ENCODE assay signal across 1 cellular context in genomic region chr22:31080848-31081649, GRCh38.
TF ChIP-seq lines count a peak whose summit lies in the region.

Gene SMTN (plus strand): TSS chr22:31081318. CDS start chr22:31083259, 1,941 bp downstream.

TF ChIP-seq in HepG2, 621 proteins besides CTCF, POLR2A, EP300 and RAD21 (continued from another document and continues in another):
- no peak for TF ChIP-seq AKNA (CRISPR knock-in tag; IDR thresholded peaks at IDR 0.05; ENCODE audit: borderline replicate concordance)
- TF ChIP-seq KDM1A (CRISPR knock-in tag; IDR thresholded peaks at IDR 0.05) = no peak
- no peak; the same call in 1 of the 2 replicates for TF ChIP-seq FOXP4 (CRISPR knock-in tag; IDR thresholded peaks at IDR 0.05)
- TF ChIP-seq SYNCRIP (IDR thresholded peaks at IDR 0.05; ENCODE audit: insufficient read depth, low read depth, low read length) = no peak
- TF ChIP-seq MEIS2 (CRISPR knock-in tag; IDR thresholded peaks at IDR 0.05) = no peak
- TF ChIP-seq ZNF503 (CRISPR knock-in tag; IDR thresholded peaks at IDR 0.05) = no peak
- no peak for TF ChIP-seq NFE2L2 (IDR thresholded peaks at IDR 0.05; ENCODE audit: low read length)
- TF ChIP-seq SMAD1 (CRISPR knock-in tag; IDR thresholded peaks at IDR 0.05; ENCODE audit: borderline replicate concordance, low read depth) = no peak
- no peak for TF ChIP-seq BRCA1 (CRISPR knock-in tag; IDR thresholded peaks at IDR 0.05)
- no peak for TF ChIP-seq SIN3B (IDR thresholded peaks at IDR 0.05; ENCODE audit: low read length)
- no peak for TF ChIP-seq ZKSCAN1 (IDR thresholded peaks at IDR 0.05; ENCODE audit: low read length)
- TF ChIP-seq KDM4B (CRISPR knock-in tag; IDR thresholded peaks at IDR 0.05) = no peak
- no peak for TF ChIP-seq NONO (IDR thresholded peaks at IDR 0.05)
- peak; percentile 70 for TF ChIP-seq NONO (CRISPR knock-in tag; conservative IDR thresholded peaks at IDR 0.05)
- TF ChIP-seq, protein P1, sequence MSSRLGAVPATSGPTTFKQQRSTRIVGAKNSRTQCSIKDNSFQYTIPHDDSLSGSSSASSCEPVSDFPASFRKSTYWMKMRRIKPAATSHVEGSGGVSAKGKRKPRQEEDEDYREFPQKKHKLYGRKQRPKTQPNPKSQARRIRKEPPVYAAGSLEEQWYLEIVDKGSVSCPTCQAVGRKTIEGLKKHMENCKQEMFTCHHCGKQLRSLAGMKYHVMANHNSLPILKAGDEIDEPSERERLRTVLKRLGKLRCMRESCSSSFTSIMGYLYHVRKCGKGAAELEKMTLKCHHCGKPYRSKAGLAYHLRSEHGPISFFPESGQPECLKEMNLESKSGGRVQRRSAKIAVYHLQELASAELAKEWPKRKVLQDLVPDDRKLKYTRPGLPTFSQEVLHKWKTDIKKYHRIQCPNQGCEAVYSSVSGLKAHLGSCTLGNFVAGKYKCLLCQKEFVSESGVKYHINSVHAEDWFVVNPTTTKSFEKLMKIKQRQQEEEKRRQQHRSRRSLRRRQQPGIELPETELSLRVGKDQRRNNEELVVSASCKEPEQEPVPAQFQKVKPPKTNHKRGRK (CRISPR knock-in tag; IDR thresholded peaks at IDR 0.05) = no peak
- TF ChIP-seq ZNF432 (CRISPR knock-in tag; IDR thresholded peaks at IDR 0.05; ENCODE audit: borderline replicate concordance) = no peak
- TF ChIP-seq ZNF446 (CRISPR knock-in tag; IDR thresholded peaks at IDR 0.05) = no peak
- no peak for TF ChIP-seq ZSCAN22 (CRISPR knock-in tag; IDR thresholded peaks at IDR 0.05)
- no peak for TF ChIP-seq THAP11 (CRISPR knock-in tag; IDR thresholded peaks at IDR 0.05)
- peak; percentile 86; the same call in 1 of the 2 replicates for TF ChIP-seq ZNF430 (CRISPR knock-in tag; IDR thresholded peaks at IDR 0.05)
- TF ChIP-seq ZNF281 (CRISPR knock-in tag; IDR thresholded peaks at IDR 0.05; ENCODE audit: borderline replicate concordance) = no peak
- TF ChIP-seq ARID3A (IDR thresholded peaks at IDR 0.05; ENCODE audit: low read depth, low read length) = 0 out of 2 replicates have a peak, but pooled peaks have one; percentile 16
- TF ChIP-seq, protein P2, sequence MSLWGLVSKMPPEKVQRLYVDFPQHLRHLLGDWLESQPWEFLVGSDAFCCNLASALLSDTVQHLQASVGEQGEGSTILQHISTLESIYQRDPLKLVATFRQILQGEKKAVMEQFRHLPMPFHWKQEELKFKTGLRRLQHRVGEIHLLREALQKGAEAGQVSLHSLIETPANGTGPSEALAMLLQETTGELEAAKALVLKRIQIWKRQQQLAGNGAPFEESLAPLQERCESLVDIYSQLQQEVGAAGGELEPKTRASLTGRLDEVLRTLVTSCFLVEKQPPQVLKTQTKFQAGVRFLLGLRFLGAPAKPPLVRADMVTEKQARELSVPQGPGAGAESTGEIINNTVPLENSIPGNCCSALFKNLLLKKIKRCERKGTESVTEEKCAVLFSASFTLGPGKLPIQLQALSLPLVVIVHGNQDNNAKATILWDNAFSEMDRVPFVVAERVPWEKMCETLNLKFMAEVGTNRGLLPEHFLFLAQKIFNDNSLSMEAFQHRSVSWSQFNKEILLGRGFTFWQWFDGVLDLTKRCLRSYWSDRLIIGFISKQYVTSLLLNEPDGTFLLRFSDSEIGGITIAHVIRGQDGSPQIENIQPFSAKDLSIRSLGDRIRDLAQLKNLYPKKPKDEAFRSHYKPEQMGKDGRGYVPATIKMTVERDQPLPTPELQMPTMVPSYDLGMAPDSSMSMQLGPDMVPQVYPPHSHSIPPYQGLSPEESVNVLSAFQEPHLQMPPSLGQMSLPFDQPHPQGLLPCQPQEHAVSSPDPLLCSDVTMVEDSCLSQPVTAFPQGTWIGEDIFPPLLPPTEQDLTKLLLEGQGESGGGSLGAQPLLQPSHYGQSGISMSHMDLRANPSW (CRISPR knock-in tag; IDR thresholded peaks at IDR 0.05; ENCODE audit: borderline replicate concordance) = no peak
- TF ChIP-seq ZC3H4 (CRISPR knock-in tag; IDR thresholded peaks at IDR 0.05; ENCODE audit: borderline replicate concordance) = no peak
- 0 out of 2 replicates have a peak, but pooled peaks have one; percentile 38 for TF ChIP-seq ZNF790 (CRISPR knock-in tag; IDR thresholded peaks at IDR 0.05; ENCODE audit: borderline replicate concordance)
- no peak for TF ChIP-seq ZNF3 (CRISPR knock-in tag; IDR thresholded peaks at IDR 0.05)
- no peak for TF ChIP-seq MIER2 (CRISPR knock-in tag; IDR thresholded peaks at IDR 0.05)
- TF ChIP-seq NR3C1 (CRISPR knock-in tag; IDR thresholded peaks at IDR 0.05) = no peak
- no peak for TF ChIP-seq MAF1 (CRISPR knock-in tag; IDR thresholded peaks at IDR 0.05; ENCODE audit: borderline replicate concordance)
- no peak for TF ChIP-seq PBX2 (CRISPR knock-in tag; IDR thresholded peaks at IDR 0.05)
- TF ChIP-seq ZFAT (CRISPR knock-in tag; conservative IDR thresholded peaks at IDR 0.05) = no peak
- TF ChIP-seq KDM5A (IDR thresholded peaks at IDR 0.05; ENCODE audit: borderline replicate concordance, low read length) = 0 out of 2 replicates have a peak, but pooled peaks have one; percentile 73
- no peak for TF ChIP-seq GATA4 (IDR thresholded peaks at IDR 0.05; ENCODE audit: borderline replicate concordance, low read depth)
- TF ChIP-seq PLRG1 (conservative IDR thresholded peaks at IDR 0.05) = no peak
- TF ChIP-seq ZNF263 (CRISPR knock-in tag; IDR thresholded peaks at IDR 0.05) = no peak
- TF ChIP-seq, protein P3, sequence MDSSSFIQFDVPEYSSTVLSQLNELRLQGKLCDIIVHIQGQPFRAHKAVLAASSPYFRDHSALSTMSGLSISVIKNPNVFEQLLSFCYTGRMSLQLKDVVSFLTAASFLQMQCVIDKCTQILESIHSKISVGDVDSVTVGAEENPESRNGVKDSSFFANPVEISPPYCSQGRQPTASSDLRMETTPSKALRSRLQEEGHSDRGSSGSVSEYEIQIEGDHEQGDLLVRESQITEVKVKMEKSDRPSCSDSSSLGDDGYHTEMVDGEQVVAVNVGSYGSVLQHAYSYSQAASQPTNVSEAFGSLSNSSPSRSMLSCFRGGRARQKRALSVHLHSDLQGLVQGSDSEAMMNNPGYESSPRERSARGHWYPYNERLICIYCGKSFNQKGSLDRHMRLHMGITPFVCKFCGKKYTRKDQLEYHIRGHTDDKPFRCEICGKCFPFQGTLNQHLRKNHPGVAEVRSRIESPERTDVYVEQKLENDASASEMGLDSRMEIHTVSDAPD (CRISPR knock-in tag; IDR thresholded peaks at IDR 0.05) = no peak
